ENCODE assay signal across 8 cellular contexts in genomic region chr5:138213161-138214029, GRCh38. TPM values are rescaled to one million over a fixed set of nuclear protein-coding genes. Genes with fewer than 3 reads are reported as not detected.
DNase-seq lines count a peak whose midpoint lies in the region; ATAC-seq and TF ChIP-seq lines count a peak whose summit lies in the region.

A gene with protein sequence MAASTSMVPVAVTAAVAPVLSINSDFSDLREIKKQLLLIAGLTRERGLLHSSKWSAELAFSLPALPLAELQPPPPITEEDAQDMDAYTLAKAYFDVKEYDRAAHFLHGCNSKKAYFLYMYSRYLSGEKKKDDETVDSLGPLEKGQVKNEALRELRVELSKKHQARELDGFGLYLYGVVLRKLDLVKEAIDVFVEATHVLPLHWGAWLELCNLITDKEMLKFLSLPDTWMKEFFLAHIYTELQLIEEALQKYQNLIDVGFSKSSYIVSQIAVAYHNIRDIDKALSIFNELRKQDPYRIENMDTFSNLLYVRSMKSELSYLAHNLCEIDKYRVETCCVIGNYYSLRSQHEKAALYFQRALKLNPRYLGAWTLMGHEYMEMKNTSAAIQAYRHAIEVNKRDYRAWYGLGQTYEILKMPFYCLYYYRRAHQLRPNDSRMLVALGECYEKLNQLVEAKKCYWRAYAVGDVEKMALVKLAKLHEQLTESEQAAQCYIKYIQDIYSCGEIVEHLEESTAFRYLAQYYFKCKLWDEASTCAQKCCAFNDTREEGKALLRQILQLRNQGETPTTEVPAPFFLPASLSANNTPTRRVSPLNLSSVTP (minus strand): TSS chr5:138213323. CDS start chr5:138213312, 11 bp downstream.

- peaks cover 14% of the 10 kb centered on the region for H3K4me1 Mint-ChIP-seq in activated T-helper 17 cell treated with anti-CD3 and anti-CD28 coated beads, Interleukin-2, amount 50 U/mL, for 72 hours
- peaks cover 14 to 32% (median 27%) of the 10 kb centered on the region in 7 donors for H3K4me1 Mint-ChIP-seq in naive thymus-derived CD4-positive, alpha-beta T cell
- peaks cover 8 to 22% of the 10 kb centered on the region in 2 donors for H3K4me1 Mint-ChIP-seq in stimulated activated naive B cell treated with anti-CD40 and anti-IgM and Interleukin-4, amounts not matched to agents 10 μg/mL and 1 μg/mL and 100 μg/mL, for 72 hours

- H3K4me3 Mint-ChIP-seq in activated T-helper 17 cell treated with anti-CD3 and anti-CD28 coated beads, Interleukin-2, amount 50 U/mL, for 72 hours = peak within 1 kb of the TSS; percentile 99
- peak within 1 kb of the TSS; percentile 92 to 99 (median 98) for H3K4me3 Mint-ChIP-seq in naive thymus-derived CD4-positive, alpha-beta T cell
- H3K4me3 Mint-ChIP-seq in stimulated activated naive B cell treated with anti-CD40 and anti-IgM and Interleukin-4, amounts not matched to agents 10 μg/mL and 1 μg/mL and 100 μg/mL, for 72 hours = peak within 1 kb of the TSS; percentile 97

- intact Hi-C loops in naive thymus-derived CD4-positive, alpha-beta T cell (cut with micrococcal nuclease) = loop anchor here (1.0 to 10.0 kb wide), 13 partner anchors 35 to 459 kb away; partner anchors contain the start of genes BRD8 (in 2 of the 2), CDC25C (in 2 of the 2), HNRNPA0 (in 2 of the 2) and EGR1 (in 1 of the 2)

- peak; percentile 97 for ATAC-seq in activated T-helper 17 cell treated with anti-CD3 and anti-CD28 coated beads, Interleukin-2, amount 50 U/mL, for 72 hours (replicated peaks)
- peak; percentile 98 for ATAC-seq in naive thymus-derived CD4-positive, alpha-beta T cell
- peak; percentile 98 to 99 for ATAC-seq in stimulated activated naive B cell treated with anti-CD40 and anti-IgM and Interleukin-4, amounts not matched to agents 10 μg/mL and 1 μg/mL and 100 μg/mL, for 72 hours (replicated peaks)

- H2AFZ ChIP-seq in fibroblast of lung (ENCODE audit: low read length) = peak within 1 kb of the TSS; percentile 100

- H3K36me3 Mint-ChIP-seq in activated T-helper 17 cell treated with anti-CD3 and anti-CD28 coated beads, Interleukin-2, amount 50 U/mL, for 72 hours (ENCODE audit: low read depth) = peaks cover 14% of the 10 kb centered on the region
- peaks cover 0 to 5% (median 1%) of the 10 kb centered on the region in 5 donors for H3K36me3 Mint-ChIP-seq in naive thymus-derived CD4-positive, alpha-beta T cell
- H3K36me3 Mint-ChIP-seq in stimulated activated naive B cell treated with anti-CD40 and anti-IgM and Interleukin-4, amounts not matched to agents 10 μg/mL and 1 μg/mL and 100 μg/mL, for 72 hours = peaks cover 6 to 9% of the 10 kb centered on the region in 2 donors

- H3K4me3 ChIP-seq in LNCaP clone FGC (ENCODE audit: low read depth, low read length) (peak within 1 kb of the TSS; percentile 96), fibroblast of lung (replicated peaks in 1 of 4; ENCODE audit: control extremely low read depth in 1 of 4, insufficient read depth in 1 of 4, low read depth in 3 of 4, low read length in 4 of 4) (peak within 1 kb of the TSS; percentile 84 to 100 (median 96))
- H3K4me3 ChIP-seq in naive thymus-derived CD4-positive, alpha-beta T cell (ENCODE audit: low read length) = peak within 1 kb of the TSS; percentile 97

- H3K27me3 ChIP-seq in fibroblast of lung (ENCODE audit: control insufficient read depth, insufficient read depth, low read length) = no peaks in the 10 kb centered on the region
- no peaks in the 10 kb centered on the region for H3K27me3 ChIP-seq in naive thymus-derived CD4-positive, alpha-beta T cell (ENCODE audit: control insufficient read depth in 2 of 2, insufficient read depth in 2 of 2, low read length in 2 of 2)

- peak within 1 kb of the TSS; percentile 85 for H3K4me2 ChIP-seq in fibroblast of lung (ENCODE audit: extremely low read depth, insufficient read depth, low read length)

- H3K4me1 ChIP-seq in fibroblast of lung (ENCODE audit: control insufficient read depth, extremely low read depth, insufficient read depth, low read length) = no peaks in the 10 kb centered on the region
- peaks cover 0 to 8% of the 10 kb centered on the region in 2 donors for H3K4me1 ChIP-seq in naive thymus-derived CD4-positive, alpha-beta T cell (ENCODE audit: control insufficient read depth in 2 of 2, insufficient read depth in 2 of 2, low read length in 2 of 2)

- peak within 1 kb of the TSS; percentile 73 for H3K27ac ChIP-seq in RWPE1
- H3K27ac ChIP-seq in fibroblast of lung (ENCODE audit: insufficient read depth, low read length) = peak within 1 kb of the TSS; percentile 91
- peak within 1 kb of the TSS; percentile 91 for H3K27ac ChIP-seq in naive thymus-derived CD4-positive, alpha-beta T cell (ENCODE audit: low read depth, low read length)

- no peaks in the 10 kb centered on the region for H4K20me1 ChIP-seq in fibroblast of lung (ENCODE audit: control insufficient read depth, extremely low read depth, insufficient read depth, low read length)

- peaks cover 36% of the 10 kb centered on the region for H3K79me2 ChIP-seq in fibroblast of lung (ENCODE audit: control insufficient read depth, insufficient read depth, low read length)

- H3K9me3 Mint-ChIP-seq in activated T-helper 17 cell treated with anti-CD3 and anti-CD28 coated beads, Interleukin-2, amount 50 U/mL, for 72 hours = no peaks in the 10 kb centered on the region
- H3K9me3 Mint-ChIP-seq in naive thymus-derived CD4-positive, alpha-beta T cell = no peaks in the 10 kb centered on the region
- H3K9me3 Mint-ChIP-seq in stimulated activated naive B cell treated with anti-CD40 and anti-IgM and Interleukin-4, amounts not matched to agents 10 μg/mL and 1 μg/mL and 100 μg/mL, for 72 hours = no peaks in the 10 kb centered on the region

- no peaks in the 10 kb centered on the region for H3K36me3 ChIP-seq in fibroblast of lung (ENCODE audit: control insufficient read depth, insufficient read depth, low read length)
- peaks cover 0 to 13% (median 0%) of the 10 kb centered on the region in 3 experiments for H3K36me3 ChIP-seq in naive thymus-derived CD4-positive, alpha-beta T cell (ENCODE audit: control insufficient read depth in 2 of 3, insufficient read depth in 3 of 3, low read length in 3 of 3)

- DNase-seq in Daoy (ENCODE audit: low read depth) (peak; percentile 98), GOT3 (lab: John Stamatoyannopoulos, UW) (peak; percentile 88), LNCaP clone FGC (ENCODE audit: low read depth) (peak; percentile 96), RWPE1 (ENCODE audit: low spot score) (peak; percentile 100), fibroblast of lung (ENCODE audit: low read depth in 2 of 2) (peak; percentile 97 to 98)
- peak; percentile 65 to 95 (median 92) for DNase-seq in naive thymus-derived CD4-positive, alpha-beta T cell
- DNase-seq in stimulated activated naive B cell treated with anti-CD40 and anti-IgM and Interleukin-4, amounts not matched to agents 10 μg/mL and 1 μg/mL and 100 μg/mL, for 72 hours = peak; percentile 91

- H3K9me3 ChIP-seq in fibroblast of lung (ENCODE audit: control insufficient read depth, insufficient read depth, low read depth, low read length) = no peaks in the 10 kb centered on the region
- no peaks in the 10 kb centered on the region for H3K9me3 ChIP-seq in naive thymus-derived CD4-positive, alpha-beta T cell (ENCODE audit: control insufficient read depth in 2 of 3, low read length in 3 of 3)

- CTCF ChIA-PET in RWPE1 (lab: Yijun Ruan, JAX) = interaction anchor here (0.6 to 1.9 kb wide), 2 partner anchors 38 to 139 kb away, joined by 5 to 10 read pairs; partner anchors contain the start of gene KDM3B
- CTCF ChIA-PET in naive thymus-derived CD4-positive, alpha-beta T cell (lab: Charles Lee) = interaction anchor here (0.8 to 1.0 kb wide), 2 partner anchors 118 to 139 kb away, joined by 3 read pairs; partner anchors contain the start of gene CDC25C

- H3K27ac Mint-ChIP-seq in activated T-helper 17 cell treated with anti-CD3 and anti-CD28 coated beads, Interleukin-2, amount 50 U/mL, for 72 hours = peak within 1 kb of the TSS; percentile 97
- H3K27ac Mint-ChIP-seq in naive thymus-derived CD4-positive, alpha-beta T cell = peak within 1 kb of the TSS; percentile 95 to 98 (median 96)
- peak within 1 kb of the TSS; percentile 98 for H3K27ac Mint-ChIP-seq in stimulated activated naive B cell treated with anti-CD40 and anti-IgM and Interleukin-4, amounts not matched to agents 10 μg/mL and 1 μg/mL and 100 μg/mL, for 72 hours

- H3K9ac ChIP-seq in fibroblast of lung (ENCODE audit: insufficient read depth, low read length) = peak within 1 kb of the TSS; percentile 94

- POLR2A ChIA-PET in RWPE1 (lab: Yijun Ruan, JAX; ENCODE audit: low non-redundant PET) = interaction anchor here (0.6 to 0.8 kb wide), 3 partner anchors 27 to 35 kb away, joined by 3 to 5 read pairs (median 4); partner anchors contain the start of genes BRD8 and KIF20A
- POLR2A ChIA-PET in naive thymus-derived CD4-positive, alpha-beta T cell (lab: Charles Lee) = interaction anchor here (0.6 to 2.1 kb wide), 10 partner anchors 12 to 277 kb away, joined by 3 to 7 read pairs (median 4); partner anchors contain the start of genes FAM53C and KIF20A

- H3K27me3 Mint-ChIP-seq in activated T-helper 17 cell treated with anti-CD3 and anti-CD28 coated beads, Interleukin-2, amount 50 U/mL, for 72 hours = no peaks in the 10 kb centered on the region
- no peaks in the 10 kb centered on the region for H3K27me3 Mint-ChIP-seq in naive thymus-derived CD4-positive, alpha-beta T cell
- H3K27me3 Mint-ChIP-seq in stimulated activated naive B cell treated with anti-CD40 and anti-IgM and Interleukin-4, amounts not matched to agents 10 μg/mL and 1 μg/mL and 100 μg/mL, for 72 hours = no peaks in the 10 kb centered on the region

- TF ChIP-seq CTCF in LNCaP clone FGC (IDR thresholded peaks at IDR 0.05; ENCODE audit: control insufficient read depth, extremely low read depth, insufficient read depth) = no peak
- no peak for TF ChIP-seq CTCF in RWPE1 (conservative IDR thresholded peaks at IDR 0.05; ENCODE audit: low read depth)
- TF ChIP-seq CTCF in fibroblast of lung (conservative IDR thresholded peaks at IDR 0.05 in 1 of 2, IDR thresholded peaks at IDR 0.05 in 1 of 2; ENCODE audit: low read depth in 1 of 2, low read length in 2 of 2) = no peak

RNA-seq across cellular contexts. Expression of the gene that starts here (rescaled TPM):
- total RNA-seq in Daoy (2014; rRNA removed; shearing (Covaris generic)) = 44.6 and 46.3 TPM in 2 replicates
- total RNA-seq in activated T-helper 17 cell treated with anti-CD3 and anti-CD28 coated beads, Interleukin-2, amount 50 U/mL, for 72 hours = 10 to 100 TPM; 27.8 to 42.3 TPM
- 21.3 and 26.8 TPM in 2 replicates for total RNA-seq in fibroblast of lung
- 28.8 and 31.8 TPM in 2 replicates for polyA plus RNA-seq in fibroblast of lung
- 16.6 and 19.3 TPM in 2 replicates for polyA plus RNA-seq in fibroblast of lung (2012)
- 10.1 and 26.3 TPM in 2 replicates for polyA minus RNA-seq in fibroblast of lung (ENCODE audit: low replicate concordance)
- 10 to 100 TPM; 13.0 to 39.6 (median 25.5) TPM for total RNA-seq in naive thymus-derived CD4-positive, alpha-beta T cell
- 10 to 100 TPM; 15.5 to 29.0 TPM for polyA plus RNA-seq in naive thymus-derived CD4-positive, alpha-beta T cell

Comparison
In these comparisons a context has a peak if more than half of its experiments do, and no peak if none do; other contexts are left out.
1. Peak in every context shown above with its lines: DNase-seq, ATAC-seq, H3K4me3 ChIP-seq and H3K27ac ChIP-seq.